Comparison of ENCODE assay signal across 3 cellular contexts in genomic region chr16:30522702-30523463, GRCh38. TPM values are rescaled to one million over a fixed set of nuclear protein-coding genes. Genes with fewer than 3 reads are reported as not detected.
"Had no signal": no experiment of that assay in that cellular context is flagged by ENCODE, and none has a peak within 500 bp of the region (broad histone marks: within the 10 kb centered on the region; RNA-seq: fewer than 3 reads in every experiment).

No MANE protein-coding gene starts in this region.

RNA-seq across cellular contexts. Expression of gene ITGAL, which starts 50.3 kb away (rescaled TPM):
- total RNA-seq: cardiac muscle cell, mesothelial cell of epicardium, myocyte had no signal
- polyA plus RNA-seq: cardiac muscle cell had no signal
